Comparison of ENCODE assay signal across 19 cellular contexts in the genomic region with DNA sequence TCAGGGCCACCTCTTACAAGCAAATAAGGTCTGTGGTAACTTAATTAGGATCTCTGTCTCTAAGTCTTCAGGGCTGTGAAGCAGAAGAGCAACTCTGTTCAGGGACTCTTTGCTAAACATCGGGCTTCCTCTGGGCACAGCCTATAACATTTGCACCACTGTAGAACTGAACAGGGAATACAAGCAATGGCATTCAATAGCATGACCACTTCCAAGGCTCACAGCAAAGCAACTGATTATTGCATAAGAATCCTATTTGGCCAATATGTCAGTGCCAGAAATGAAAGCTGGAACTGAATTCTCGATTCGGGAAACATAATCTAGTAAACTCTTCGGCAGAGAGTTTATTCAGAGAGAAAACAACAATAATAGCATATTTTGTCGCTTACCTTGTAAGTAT.
DNase-seq lines count a peak whose midpoint lies in the region; ATAC-seq, FAIRE-seq and TF ChIP-seq lines count a peak whose summit lies in the region.
"Had no signal": no experiment of that assay in that cellular context is flagged by ENCODE, and none has a peak within 500 bp of the region (broad histone marks: within the 10 kb centered on the region; RNA-seq: fewer than 3 reads in every experiment).

No MANE protein-coding gene starts in this region.

- in situ Hi-C loops in HepG2 (cut with HindIII; ENCODE audit: extremely low pct_ligation_motif_present, low pct_unique_long_range_greater_than_20kb) (loop anchor here (25.0 kb wide), 1 partner anchor 607 kb away; no protein-coding TSS in a partner anchor), K562 (cut with MboI) (loop anchor here (25.0 kb wide), 1 partner anchor 607 kb away; no protein-coding TSS in a partner anchor)

- BruUV-seq in HepG2 (replicated peaks; lab: Mats Ljungman, UMichigan): no TSS peak
- BruUV-seq in K562 (replicated peaks; lab: Mats Ljungman, UMichigan): no TSS peak

- H3K36me3 ChIP-seq in HepG2 (replicated peaks in 1 of 2; ENCODE audit: control insufficient read depth in 1 of 2, insufficient read depth in 2 of 2, low read length in 2 of 2): no peaks in the 10 kb centered on the region
- no peaks in the 10 kb centered on the region for H3K36me3 ChIP-seq in right lobe of liver
- H3K36me3 ChIP-seq in K562 (ENCODE audit: control insufficient read depth, insufficient read depth, low read length): no peaks in the 10 kb centered on the region

- intact Hi-C loops in HepG2 (cut with micrococcal nuclease; ENCODE audit: unreplicated experiment) (no loop called here), right lobe of liver (cut with DNase I) (no loop called here), K562 (cut with micrococcal nuclease) (no loop called here)

- WGBS in HepG2 (ENCODE audit: low lambda C conversion rate): 37% methylated on average over 5 of the region's 5 CpGs
- 79% methylated on average over 5 of the region's 5 CpGs for WGBS in right lobe of liver (ENCODE audit: insufficient coverage, low coverage, low lambda C conversion rate, missing lambda C conversion rate)
- 12% methylated on average over 5 of the region's 5 CpGs for WGBS in K562 (ENCODE audit: insufficient coverage, low coverage, missing lambda C conversion rate)

- H4K20me1 ChIP-seq in HepG2 (ENCODE audit: insufficient read depth, low read length): no peaks in the 10 kb centered on the region
- H4K20me1 ChIP-seq in K562 (replicated peaks; ENCODE audit: control insufficient read depth, insufficient read depth, low read length): no peaks in the 10 kb centered on the region

- no peak for TF ChIP-seq POLR2A in HepG2 (IDR thresholded peaks at IDR 0.05; ENCODE audit: insufficient read depth in 1 of 2, low read depth in 2 of 2, low read length in 2 of 2)
- TF ChIP-seq POLR2A in right lobe of liver (IDR thresholded peaks at IDR 0.05): no peak
- no peak for TF ChIP-seq POLR2A in K562 (conservative IDR thresholded peaks at IDR 0.05)

- FAIRE-seq in HepG2 (lab: Jason Lieb, UNC): no peak
- no peak for FAIRE-seq in K562 (lab: Jason Lieb, UNC)
- FAIRE-seq: GM12891, GM18507 had no signal

- no peak overlapping the region for H3K4me3 Mint-ChIP-seq in type B pancreatic cell
- H3K4me3 Mint-ChIP-seq: CD4-positive, alpha-beta memory T cell; GM23338; H9; HFFc6 had no signal

- H3K9me3 Mint-ChIP-seq in type B pancreatic cell: no peaks in the 10 kb centered on the region
- H3K9me3 Mint-ChIP-seq: CD4-positive, alpha-beta memory T cell; H9; HFFc6 had no signal

- H3K4me3 ChIP-seq in HepG2 (replicated peaks in 1 of 3; ENCODE audit: insufficient read depth in 1 of 3, low read depth in 2 of 3, low read length in 3 of 3): no peak overlapping the region
- H3K4me3 ChIP-seq in right lobe of liver: no peak overlapping the region
- H3K4me3 ChIP-seq in K562: no peak overlapping the region
- H3K4me3 ChIP-seq: GM23338 had no signal

- H3K4me2 ChIP-seq in HepG2 (ENCODE audit: low read depth, low read length) (no peak overlapping the region), K562 (ENCODE audit: insufficient read depth, low read length) (no peak overlapping the region)
- H3K4me2 ChIP-seq: GM23338 had no signal

- H3K27ac ChIP-seq in HepG2 (ENCODE audit: extremely low read length, insufficient read depth, low read length): no peak overlapping the region
- no peak overlapping the region for H3K27ac ChIP-seq in right lobe of liver
- no peak overlapping the region for H3K27ac ChIP-seq in K562 (ENCODE audit: extremely low read depth, low read depth, low read length)

- H3K4me1 ChIP-seq in HepG2 (ENCODE audit: insufficient read depth, low read length) (peaks cover 7% of the 10 kb centered on the region; the same call in 1 of the 2 replicates), right lobe of liver (no peaks in the 10 kb centered on the region), K562 (replicated peaks in 1 of 2; ENCODE audit: control insufficient read depth in 2 of 2, insufficient read depth in 2 of 2, low read length in 2 of 2) (peaks cover 8% of the 10 kb centered on the region in 2 experiments; a peak in 4 of 5 replicates)

- ATAC-seq in HepG2 (no peak), right lobe of liver (no peak), K562 (no peak)
- ATAC-seq: GM23338, HCT116 had no signal

- H3K79me2 ChIP-seq in HepG2 (ENCODE audit: insufficient read depth, low read length) (no peaks in the 10 kb centered on the region), K562 (ENCODE audit: control insufficient read depth, insufficient read depth, low read length) (no peaks in the 10 kb centered on the region)

- no peak for DNase-seq in HepG2 (ENCODE audit: low spot score)
- no peak for DNase-seq in right lobe of liver
- DNase-seq in K562 (ENCODE audit: extremely low read depth in 1 of 4, low spot score in 3 of 4): no peak
- DNase-seq in type B pancreatic cell (ENCODE audit: extremely low spot score, unreplicated experiment): peak; percentile 16
- no peak for DNase-seq in NCI-H526 treated with DMSO at 0.1 percent for 48 hours (lab: John Stamatoyannopoulos, UW)
- no peak for DNase-seq in HEK293T (ENCODE audit: extremely low spot score)
- DNase-seq: C1 segment of cervical spinal cord; Calu3; CD4-positive, alpha-beta memory T cell; COR-L47; DMS53; DMS79 treated with DMSO at 0.1 percent for 48 hours; GF-D8; H9; HFFc6 had no signal

- no peak overlapping the region for H3K27ac Mint-ChIP-seq in type B pancreatic cell
- H3K27ac Mint-ChIP-seq: CD4-positive, alpha-beta memory T cell; GM23338; H9; HFFc6 had no signal

- no peak for TF ChIP-seq CTCF in HepG2 (CRISPR knock-in tag; IDR thresholded peaks at IDR 0.05)
- TF ChIP-seq CTCF in right lobe of liver (IDR thresholded peaks at IDR 0.05): no peak
- no peak for TF ChIP-seq CTCF in K562 (IDR thresholded peaks at IDR 0.05 in 2 of 3, conservative IDR thresholded peaks at IDR 0.05 in 1 of 3; ENCODE audit: insufficient read depth in 2 of 3, low read depth in 1 of 3, low read length in 3 of 3)
- no peak for TF ChIP-seq CTCF in type B pancreatic cell (conservative IDR thresholded peaks at IDR 0.05)

- H3K9ac ChIP-seq in HepG2 (ENCODE audit: insufficient read depth, low read depth, low read length) (no peak overlapping the region), K562 (ENCODE audit: insufficient read depth in 1 of 2, low read depth in 2 of 2, low read length in 2 of 2) (no peak overlapping the region)

- no peaks in the 10 kb centered on the region for H3K27me3 Mint-ChIP-seq in type B pancreatic cell
- H3K27me3 Mint-ChIP-seq: CD4-positive, alpha-beta memory T cell had no signal

- H3K4me1 Mint-ChIP-seq in type B pancreatic cell (ENCODE audit: unreplicated experiment): no peaks in the 10 kb centered on the region
- H3K4me1 Mint-ChIP-seq: GM23338, H9 had no signal

- H3K9me1 ChIP-seq in K562 (ENCODE audit: control insufficient read depth, insufficient read depth, low read length): no peaks in the 10 kb centered on the region

- H2AFZ ChIP-seq in HepG2 (ENCODE audit: low read length) (no peak overlapping the region), K562 (ENCODE audit: low read depth, low read length) (no peak overlapping the region)
- H2AFZ ChIP-seq: GM23338 had no signal

- POLR2A ChIA-PET in HepG2 (lab: Yijun Ruan, JAX) (no interaction called here), K562 (lab: Yijun Ruan, JAX) (no interaction called here), HEK293T (lab: Yijun Ruan, JAX) (no interaction called here)

- H3K36me3 Mint-ChIP-seq in type B pancreatic cell: no peaks in the 10 kb centered on the region
- H3K36me3 Mint-ChIP-seq: CD4-positive, alpha-beta memory T cell had no signal

- H3K27me3 ChIP-seq in HepG2 (ENCODE audit: control insufficient read depth in 1 of 2, insufficient read depth in 2 of 2, low read length in 2 of 2): peaks cover 0 to 2% of the 10 kb centered on the region in 2 experiments; a peak in 1 of 5 replicates
- H3K27me3 ChIP-seq in right lobe of liver: no peaks in the 10 kb centered on the region
- peaks cover 3 to 5% of the 10 kb centered on the region in 2 experiments; a peak in 2 of 5 replicates for H3K27me3 ChIP-seq in K562 (ENCODE audit: control insufficient read depth in 2 of 2, insufficient read depth in 2 of 2, low read length in 2 of 2)

- no peaks in the 10 kb centered on the region for H3K9me3 ChIP-seq in HepG2 (ENCODE audit: low read length)
- H3K9me3 ChIP-seq in right lobe of liver: no peaks in the 10 kb centered on the region
- no peaks in the 10 kb centered on the region for H3K9me3 ChIP-seq in K562 (replicated peaks; ENCODE audit: control insufficient read depth, insufficient read depth, low read depth, low read length)

- TF ChIP-seq RAD21 in HepG2 (CRISPR knock-in tag; IDR thresholded peaks at IDR 0.05) (no peak), K562 (CRISPR knock-in tag; conservative IDR thresholded peaks at IDR 0.05 in 1 of 2, IDR thresholded peaks at IDR 0.05 in 1 of 2) (no peak)

- CTCF ChIA-PET in HepG2 (lab: Yijun Ruan, JAX; ENCODE audit: low intra/inter-chr PET ratio, low total read pairs): no interaction called here
- CTCF ChIA-PET in K562 (lab: Yijun Ruan, JAX; ENCODE audit: low intra/inter-chr PET ratio): no interaction called here
- CTCF ChIA-PET in HEK293T (lab: Yijun Ruan, JAX): no interaction called here

- no peak for TF ChIP-seq EP300 in HepG2 (IDR thresholded peaks at IDR 0.05; ENCODE audit: low read depth in 2 of 2, low read length in 2 of 2)
- TF ChIP-seq EP300 in HepG2 (CRISPR knock-in tag; IDR thresholded peaks at IDR 0.05; ENCODE audit: borderline replicate concordance): no peak
- no peak for TF ChIP-seq EP300 in K562 (IDR thresholded peaks at IDR 0.05; ENCODE audit: low read length)

TF ChIP-seq in HepG2, 621 proteins besides CTCF, POLR2A, EP300 and RAD21 (continues in another document):
- TF ChIP-seq TARDBP (CRISPR knock-in tag; IDR thresholded peaks at IDR 0.05) (no peak), MEIS2 (CRISPR knock-in tag; IDR thresholded peaks at IDR 0.05) (no peak), CEBPB (IDR thresholded peaks at IDR 0.05; ENCODE audit: borderline replicate concordance, low read depth, low read length) (0 out of 2 replicates have a peak, but pooled peaks have one; percentile 51), ZSCAN12 (CRISPR knock-in tag; IDR thresholded peaks at IDR 0.05) (no peak)

TF ChIP-seq in K562, 482 proteins besides CTCF, POLR2A, EP300 and RAD21:
- TF ChIP-seq CEBPB (tag; IDR thresholded peaks at IDR 0.05) (0 out of 2 replicates have a peak, but pooled peaks have one; percentile 20), PTRF (tag; IDR thresholded peaks at IDR 0.05) (no peak)

TF ChIP-seq in HEK293T, 16 proteins besides CTCF, POLR2A, EP300 and RAD21:
- TF ChIP-seq HDGF (IDR thresholded peaks at IDR 0.05; ENCODE audit: borderline replicate concordance): no peak
TF ChIP-seq in HEK293T: peak in this region for 0.

Comparison
In these comparisons a context has a peak if more than half of its experiments do, and no peak if none do; other contexts are left out.
1. Of the 241 proteins assayed by ChIP-seq in both HepG2 and K562: peak only in HepG2: none; only in K562: none; in both: CEBPB; in neither: 240.